Comparison of ENCODE assay signal across 1 cellular context in genomic region chr2:169069818-169070217, GRCh38.
TF ChIP-seq lines count a peak whose summit lies in the region.

No MANE protein-coding gene starts in this region.

TF ChIP-seq in HCT116, 20 proteins besides CTCF, POLR2A, EP300 and RAD21 (continued from another document):
- 0 out of 2 replicates have a peak, but pooled peaks have one; percentile 2 for TF ChIP-seq SRF (IDR thresholded peaks at IDR 0.05; ENCODE audit: low read depth)
